13 cellular contexts compared by ENCODE assay signal in the genomic region with DNA sequence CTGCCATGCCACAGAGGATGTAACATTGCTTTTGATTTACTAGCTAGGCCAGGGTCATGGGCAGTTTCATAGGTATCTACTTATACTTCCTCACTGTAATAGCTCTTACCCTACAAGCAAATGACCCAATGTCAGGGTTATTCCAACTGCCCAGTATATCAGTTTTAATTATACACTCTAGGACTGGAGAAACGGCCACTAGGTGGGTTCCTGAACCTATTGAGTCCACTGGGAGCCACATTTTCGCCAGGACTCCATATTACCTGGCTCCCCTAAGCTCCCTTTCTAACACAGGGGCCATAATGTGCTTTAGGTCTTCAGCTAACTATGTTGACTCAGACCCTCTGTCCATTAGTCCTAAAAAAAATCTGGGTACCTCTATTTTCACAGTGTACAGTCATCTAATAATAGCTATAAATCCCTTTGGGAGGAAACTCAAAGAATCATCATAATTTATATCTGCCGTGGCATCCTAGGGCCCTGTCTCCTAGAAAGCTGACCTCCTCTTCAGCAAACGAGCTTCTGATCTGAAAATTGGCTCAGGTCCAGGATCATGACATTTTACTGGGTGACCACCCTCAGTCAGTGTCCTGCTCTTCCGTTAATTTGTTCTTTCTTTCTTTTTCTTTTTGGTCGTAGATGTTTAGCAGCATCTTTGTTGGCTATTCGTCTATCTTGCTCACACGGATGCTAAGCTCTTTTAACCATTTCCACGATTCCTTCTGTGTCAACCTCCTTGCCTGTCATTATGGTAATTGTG.
DNase-seq lines count a peak whose midpoint lies in the region; ATAC-seq, FAIRE-seq and TF ChIP-seq lines count a peak whose summit lies in the region.
"Had no signal": no experiment of that assay in that cellular context is flagged by ENCODE, and none has a peak within 500 bp of the region (broad histone marks: within the 10 kb centered on the region; RNA-seq: fewer than 3 reads in every experiment).

No MANE protein-coding gene starts in this region.

- H3K9me1 ChIP-seq in K562 (ENCODE audit: control insufficient read depth, insufficient read depth, low read length), result no peaks in the 10 kb centered on the region

- no peaks in the 10 kb centered on the region; a peak in 1 of 5 replicates for H3K27me3 ChIP-seq in K562 (ENCODE audit: control insufficient read depth in 2 of 2, insufficient read depth in 2 of 2, low read length in 2 of 2)
- H3K27me3 ChIP-seq in right lobe of liver, result no peaks in the 10 kb centered on the region
- H3K27me3 ChIP-seq: right atrium auricular region had no signal

- H3K27ac ChIP-seq in K562 (ENCODE audit: extremely low read depth, low read depth, low read length) (no peak overlapping the region; the same call in 2 of the 3 replicates), right lobe of liver (no peak overlapping the region)
- H3K27ac ChIP-seq: right atrium auricular region had no signal

- peak; percentile 54 for ATAC-seq in K562
- ATAC-seq in right lobe of liver, result peak in 3 of 4 donors; percentile 24 to 40 (median 26)
- no peak for ATAC-seq in left colon

- H3K4me3 ChIP-seq in K562, result no peak overlapping the region
- no peak overlapping the region for H3K4me3 ChIP-seq in right lobe of liver
- H3K4me3 ChIP-seq: right atrium auricular region had no signal

- peaks cover 3 to 51% of the 10 kb centered on the region in 2 experiments; a peak in 3 of 5 replicates for H3K4me1 ChIP-seq in K562 (replicated peaks in 1 of 2; ENCODE audit: control insufficient read depth in 2 of 2, insufficient read depth in 2 of 2, low read length in 2 of 2)
- no peaks in the 10 kb centered on the region for H3K4me1 ChIP-seq in right lobe of liver
- H3K4me1 ChIP-seq: right atrium auricular region had no signal

- 26% methylated on average over 9 of the region's 9 CpGs for WGBS in K562 (ENCODE audit: insufficient coverage, low coverage, missing lambda C conversion rate)
- 58% methylated on average over 9 of the region's 9 CpGs for WGBS in right lobe of liver (ENCODE audit: insufficient coverage, low coverage, low lambda C conversion rate, missing lambda C conversion rate)

- no peaks in the 10 kb centered on the region for H4K20me1 ChIP-seq in K562 (replicated peaks; ENCODE audit: control insufficient read depth, insufficient read depth, low read length)

- no peak for TF ChIP-seq POLR2A in K562 (conservative IDR thresholded peaks at IDR 0.05)
- TF ChIP-seq POLR2A in right lobe of liver (IDR thresholded peaks at IDR 0.05), result no peak

- BruUV-seq in K562 (replicated peaks; lab: Mats Ljungman, UMichigan), result no TSS peak

- intact Hi-C loops in K562 (cut with micrococcal nuclease) (loop anchor here (10.0 kb wide), 1 partner anchor 160 kb away; no protein-coding TSS in a partner anchor), right lobe of liver (cut with DNase I) (no loop called here), left colon (cut with DNase I, micrococcal nuclease) (no loop called here)

- POLR2A ChIA-PET in K562 (lab: Yijun Ruan, JAX), result interaction anchor here (0.6 to 1.7 kb wide), 3 partner anchors 8 to 411 kb away, joined by 3 to 5 read pairs (median 5); no protein-coding TSS in a partner anchor

- in situ Hi-C loops in K562 (cut with MboI), result no loop called here

- no peak overlapping the region for H3K9ac ChIP-seq in K562 (ENCODE audit: insufficient read depth in 1 of 2, low read depth in 2 of 2, low read length in 2 of 2)

- H2AFZ ChIP-seq in K562 (ENCODE audit: low read depth, low read length), result peak overlapping the region; percentile 37; the same call in 1 of the 2 replicates

- H3K9me3 ChIP-seq in K562 (replicated peaks; ENCODE audit: control insufficient read depth, insufficient read depth, low read depth, low read length) (no peaks in the 10 kb centered on the region), right lobe of liver (no peaks in the 10 kb centered on the region)
- H3K9me3 ChIP-seq: right atrium auricular region had no signal

- FAIRE-seq in K562 (lab: Jason Lieb, UNC), result peak; percentile 35

- TF ChIP-seq RAD21 in K562 (CRISPR knock-in tag; conservative IDR thresholded peaks at IDR 0.05 in 1 of 2, IDR thresholded peaks at IDR 0.05 in 1 of 2), result no peak

- TF ChIP-seq EP300 in K562 (IDR thresholded peaks at IDR 0.05; ENCODE audit: low read length), result no peak

- H3K36me3 ChIP-seq in K562 (ENCODE audit: control insufficient read depth, insufficient read depth, low read length) (no peaks in the 10 kb centered on the region), right lobe of liver (no peaks in the 10 kb centered on the region)
- H3K36me3 ChIP-seq: right atrium auricular region had no signal

- TF ChIP-seq CTCF in K562 (IDR thresholded peaks at IDR 0.05 in 2 of 3, conservative IDR thresholded peaks at IDR 0.05 in 1 of 3; ENCODE audit: insufficient read depth in 2 of 3, low read depth in 1 of 3, low read length in 3 of 3) (peak in 1 of 3 experiments; percentile 36; a peak in 4 of 6 replicates), right lobe of liver (IDR thresholded peaks at IDR 0.05) (peak in 3 of 4 donors; percentile 13 to 26 (median 14))

- DNase-seq in DMS 273 (lab: John Stamatoyannopoulos, UW; ENCODE audit: unreplicated experiment), result peak; percentile 24
- no peak for DNase-seq in DMS 273 treated with DMSO at 0.1 percent for 48 hours (lab: John Stamatoyannopoulos, UW)
- DNase-seq in NAMALWA (ENCODE audit: low spot score), result peak; percentile 25
- DNase-seq in K562 (ENCODE audit: extremely low read depth in 1 of 4, low spot score in 3 of 4), result peak in 3 of 4 experiments; percentile 27 to 44 (median 29)
- no peak for DNase-seq in right lobe of liver
- DNase-seq in nucleus accumbens (lab: John Stamatoyannopoulos, UW), result no peak
- no peak for DNase-seq in activated naive CD4-positive, alpha-beta T cell treated with anti-CD3 and anti-CD28 coated beads, Interleukin-2, amount 50 U/mL, for 16 hours
- DNase-seq in left colon, result no peak
- DNase-seq: 8988T; activated CD4-positive, alpha-beta T cell treated with anti-CD3 and anti-CD28 coated beads, Interleukin-2, amount 50 U/mL, for 4 hours; NCI-H1436 treated with DMSO at 0.1 percent for 48 hours; stimulated activated naive CD4-positive, alpha-beta T cell had no signal

- H3K4me2 ChIP-seq in K562 (ENCODE audit: insufficient read depth, low read length), result no peak overlapping the region

- no peaks in the 10 kb centered on the region for H3K79me2 ChIP-seq in K562 (ENCODE audit: control insufficient read depth, insufficient read depth, low read length)

- CTCF ChIA-PET in K562 (lab: Yijun Ruan, JAX; ENCODE audit: low intra/inter-chr PET ratio), result no interaction called here

TF ChIP-seq in K562, 482 proteins besides CTCF, POLR2A, EP300 and RAD21:
- TF ChIP-seq NUFIP1 (IDR thresholded peaks at IDR 0.05; ENCODE audit: partially characterized antibody) (no peak), BACH1 (tag; IDR thresholded peaks at IDR 0.05) (no peak), NFIC (IDR thresholded peaks at IDR 0.05) (peak; percentile 87), SRSF1 (IDR thresholded peaks at IDR 0.05; ENCODE audit: low read depth, low read length) (no peak), ZFP30 (CRISPR knock-in tag; IDR thresholded peaks at IDR 0.05; ENCODE audit: borderline replicate concordance) (no peak), RB1 (IDR thresholded peaks at IDR 0.05; ENCODE audit: low read depth) (no peak), SMAD1 (IDR thresholded peaks at IDR 0.05; ENCODE audit: low read depth, low read length, partially characterized antibody) (no peak), ID3 (CRISPR knock-in tag; IDR thresholded peaks at IDR 0.05) (no peak), ID3 (tag; IDR thresholded peaks at IDR 0.05) (0 out of 2 replicates have a peak, but pooled peaks have one; percentile 32)

Comparison
In these comparisons a context has a peak if more than half of its experiments do, and no peak if none do; other contexts are left out.
1. DNase-seq: peak in DMS 273 (single experiment), NAMALWA (single experiment) and K562 (3 of 4); none in DMS 273 treated with DMSO at 0.1 percent for 48 hours (single experiment), right lobe of liver (0 of 3), nucleus accumbens (0 of 56), activated naive CD4-positive, alpha-beta T cell treated with anti-CD3 and anti-CD28 coated beads, Interleukin-2, amount 50 U/mL, for 16 hours (single experiment) and left colon (0 of 2).